ENCODE assay signal across 1 cellular context in genomic region chr1:2525524-2525895, GRCh38.
TF ChIP-seq lines count a peak whose summit lies in the region.

No MANE protein-coding gene starts in this region.

TF ChIP-seq in WTC11, 78 proteins besides CTCF, POLR2A, EP300 and RAD21 (continued from another document):
- TF ChIP-seq, protein P1, sequence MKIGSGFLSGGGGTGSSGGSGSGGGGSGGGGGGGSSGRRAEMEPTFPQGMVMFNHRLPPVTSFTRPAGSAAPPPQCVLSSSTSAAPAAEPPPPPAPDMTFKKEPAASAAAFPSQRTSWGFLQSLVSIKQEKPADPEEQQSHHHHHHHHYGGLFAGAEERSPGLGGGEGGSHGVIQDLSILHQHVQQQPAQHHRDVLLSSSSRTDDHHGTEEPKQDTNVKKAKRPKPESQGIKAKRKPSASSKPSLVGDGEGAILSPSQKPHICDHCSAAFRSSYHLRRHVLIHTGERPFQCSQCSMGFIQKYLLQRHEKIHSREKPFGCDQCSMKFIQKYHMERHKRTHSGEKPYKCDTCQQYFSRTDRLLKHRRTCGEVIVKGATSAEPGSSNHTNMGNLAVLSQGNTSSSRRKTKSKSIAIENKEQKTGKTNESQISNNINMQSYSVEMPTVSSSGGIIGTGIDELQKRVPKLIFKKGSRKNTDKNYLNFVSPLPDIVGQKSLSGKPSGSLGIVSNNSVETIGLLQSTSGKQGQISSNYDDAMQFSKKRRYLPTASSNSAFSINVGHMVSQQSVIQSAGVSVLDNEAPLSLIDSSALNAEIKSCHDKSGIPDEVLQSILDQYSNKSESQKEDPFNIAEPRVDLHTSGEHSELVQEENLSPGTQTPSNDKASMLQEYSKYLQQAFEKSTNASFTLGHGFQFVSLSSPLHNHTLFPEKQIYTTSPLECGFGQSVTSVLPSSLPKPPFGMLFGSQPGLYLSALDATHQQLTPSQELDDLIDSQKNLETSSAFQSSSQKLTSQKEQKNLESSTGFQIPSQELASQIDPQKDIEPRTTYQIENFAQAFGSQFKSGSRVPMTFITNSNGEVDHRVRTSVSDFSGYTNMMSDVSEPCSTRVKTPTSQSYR (CRISPR knock-in tag; IDR thresholded peaks at IDR 0.05): no peak
- TF ChIP-seq ZSCAN18 (CRISPR knock-in tag; IDR thresholded peaks at IDR 0.05): no peak
- TF ChIP-seq NR2C2 (CRISPR knock-in tag; IDR thresholded peaks at IDR 0.05): no peak
- TF ChIP-seq TCF7 (CRISPR knock-in tag; IDR thresholded peaks at IDR 0.05; ENCODE audit: low read depth): no peak
- TF ChIP-seq ZNF232 (CRISPR knock-in tag; IDR thresholded peaks at IDR 0.05): no peak
- TF ChIP-seq, protein P2, sequence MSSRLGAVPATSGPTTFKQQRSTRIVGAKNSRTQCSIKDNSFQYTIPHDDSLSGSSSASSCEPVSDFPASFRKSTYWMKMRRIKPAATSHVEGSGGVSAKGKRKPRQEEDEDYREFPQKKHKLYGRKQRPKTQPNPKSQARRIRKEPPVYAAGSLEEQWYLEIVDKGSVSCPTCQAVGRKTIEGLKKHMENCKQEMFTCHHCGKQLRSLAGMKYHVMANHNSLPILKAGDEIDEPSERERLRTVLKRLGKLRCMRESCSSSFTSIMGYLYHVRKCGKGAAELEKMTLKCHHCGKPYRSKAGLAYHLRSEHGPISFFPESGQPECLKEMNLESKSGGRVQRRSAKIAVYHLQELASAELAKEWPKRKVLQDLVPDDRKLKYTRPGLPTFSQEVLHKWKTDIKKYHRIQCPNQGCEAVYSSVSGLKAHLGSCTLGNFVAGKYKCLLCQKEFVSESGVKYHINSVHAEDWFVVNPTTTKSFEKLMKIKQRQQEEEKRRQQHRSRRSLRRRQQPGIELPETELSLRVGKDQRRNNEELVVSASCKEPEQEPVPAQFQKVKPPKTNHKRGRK (CRISPR knock-in tag; IDR thresholded peaks at IDR 0.05; ENCODE audit: borderline replicate concordance): no peak
TF ChIP-seq in WTC11: peak in this region for 0.
